Comparison of ENCODE assay signal across 17 cellular contexts in genomic region chr10:113244750-113245149, GRCh38.
DNase-seq lines count a peak whose midpoint lies in the region; ATAC-seq and TF ChIP-seq lines count a peak whose summit lies in the region.
"Had no signal": no experiment of that assay in that cellular context is flagged by ENCODE, and none has a peak within 500 bp of the region (broad histone marks: within the 10 kb centered on the region; RNA-seq: fewer than 3 reads in every experiment).

No MANE protein-coding gene starts in this region.

- H3K9me1 ChIP-seq in IMR-90 (ENCODE audit: insufficient read depth, low read length): no peaks in the 10 kb centered on the region

- no peaks in the 10 kb centered on the region for H3K4me1 Mint-ChIP-seq in natural killer cell treated with Interleukin-12 subunit alpha and Interleukin-12 subunit beta and Interleukin-15 and Interleukin-18, amount 100 ng/mL, for 72 hours (ENCODE audit: low read depth in 2 of 2)
- H3K4me1 Mint-ChIP-seq in natural killer cell: peaks cover 0 to 12% of the 10 kb centered on the region in 2 donors
- no peaks in the 10 kb centered on the region for H3K4me1 Mint-ChIP-seq in stimulated activated memory B cell treated with anti-CD40 and anti-IgM and Interleukin-4, amounts not matched to agents 10 μg/mL and 1 μg/mL and 100 μg/mL, for 72 hours
- H3K4me1 Mint-ChIP-seq: B cell had no signal

- CTCF ChIA-PET in IMR-90 (lab: Yijun Ruan, JAX): no interaction called here

- dilution Hi-C loops in IMR-90 (cut with HindIII; ENCODE audit: low sequenced_read_pairs, unreplicated experiment): no loop called here

- H2BK5ac ChIP-seq in IMR-90 (ENCODE audit: low read depth, low read length, poor library complexity, severe bottlenecking): no peak overlapping the region
- H2BK5ac ChIP-seq in neuronal stem cell (ENCODE audit: low read length): no peak overlapping the region

- intact Hi-C loops in natural killer cell (cut with micrococcal nuclease) (no loop called here), IMR-90 (cut with micrococcal nuclease) (no loop called here)

- no peak overlapping the region for H4K5ac ChIP-seq in IMR-90 (ENCODE audit: low read depth, low read length)

- H2BK15ac ChIP-seq in IMR-90 (ENCODE audit: low read depth, low read length) (no peak overlapping the region), neuronal stem cell (ENCODE audit: low read length) (no peak overlapping the region)

- peak overlapping the region; percentile 78 for H3K4me2 ChIP-seq in BLaER1
- no peak overlapping the region for H3K4me2 ChIP-seq in IMR-90 (ENCODE audit: low read depth, low read length)
- H3K4me2 ChIP-seq in neuronal stem cell (ENCODE audit: insufficient read depth, low read length, poor library complexity, severe bottlenecking): no peak overlapping the region

- H3K9me3 ChIP-seq in BLaER1: no peaks in the 10 kb centered on the region; the same call in 1 of the 2 replicates
- H3K9me3 ChIP-seq in IMR-90 (ENCODE audit: control insufficient read depth, insufficient read depth, low read length): no peaks in the 10 kb centered on the region
- H3K9me3 ChIP-seq in neuronal stem cell (replicated peaks in 1 of 2; ENCODE audit: control insufficient read depth in 2 of 2, insufficient read depth in 1 of 2, low read depth in 1 of 2, low read length in 2 of 2): peaks cover 0 to 3% of the 10 kb centered on the region in 2 donors
- H3K9me3 ChIP-seq: Caco-2 had no signal

- H4K20me1 ChIP-seq in BLaER1 (no peaks in the 10 kb centered on the region), IMR-90 (ENCODE audit: insufficient read depth, low read length) (no peaks in the 10 kb centered on the region)

- no peaks in the 10 kb centered on the region for H3K9me3 Mint-ChIP-seq in natural killer cell treated with Interleukin-12 subunit alpha and Interleukin-12 subunit beta and Interleukin-15 and Interleukin-18, amount 100 ng/mL, for 72 hours
- no peaks in the 10 kb centered on the region for H3K9me3 Mint-ChIP-seq in natural killer cell
- no peaks in the 10 kb centered on the region for H3K9me3 Mint-ChIP-seq in stimulated activated memory B cell treated with anti-CD40 and anti-IgM and Interleukin-4, amounts not matched to agents 10 μg/mL and 1 μg/mL and 100 μg/mL, for 72 hours
- H3K9me3 Mint-ChIP-seq: CD4-positive, alpha-beta T cell; CD8-positive, alpha-beta T cell had no signal

- no peak overlapping the region for H2BK12ac ChIP-seq in neuronal stem cell (ENCODE audit: low read length)

- 61% methylated on average over 3 of the region's 5 CpGs; no CpG with 5 or more reads in 1 of the 2 experiments for WGBS in IMR-90 (ENCODE audit: extremely low coverage in 2 of 2, insufficient read length in 1 of 2), 2 experiments
- no CpG with 5 or more reads among the region's 5 CpGs for WGBS in neuronal stem cell (ENCODE audit: extremely low coverage in 2 of 2, insufficient read length in 2 of 2, insufficient replicate concordance in 1 of 2), 2 donors

- H3K27ac ChIP-seq in BLaER1: peak overlapping the region; percentile 79
- no peak overlapping the region for H3K27ac ChIP-seq in IMR-90 (ENCODE audit: insufficient read depth, low read length)
- no peak overlapping the region for H3K27ac ChIP-seq in neuronal stem cell (replicated peaks; ENCODE audit: low read length)
- H3K27ac ChIP-seq: C4-2B had no signal

- H2BK120ac ChIP-seq in IMR-90 (ENCODE audit: low read depth, low read length): no peak overlapping the region
- no peak overlapping the region for H2BK120ac ChIP-seq in neuronal stem cell (ENCODE audit: low read depth, low read length)

- H2AK9ac ChIP-seq in IMR-90 (replicated peaks; ENCODE audit: low read depth, low read length, poor library complexity): no peak overlapping the region

- in situ Hi-C loops in IMR-90 (cut with MboI; ENCODE audit: low sequenced_read_pairs): no loop called here

- no peak overlapping the region for H3K27ac Mint-ChIP-seq in natural killer cell treated with Interleukin-12 subunit alpha and Interleukin-12 subunit beta and Interleukin-15 and Interleukin-18, amount 100 ng/mL, for 72 hours
- no peak overlapping the region for H3K27ac Mint-ChIP-seq in natural killer cell
- no peak overlapping the region for H3K27ac Mint-ChIP-seq in stimulated activated memory B cell treated with anti-CD40 and anti-IgM and Interleukin-4, amounts not matched to agents 10 μg/mL and 1 μg/mL and 100 μg/mL, for 72 hours
- H3K27ac Mint-ChIP-seq: B cell; CD4-positive, alpha-beta T cell; CD8-positive, alpha-beta T cell had no signal

- ATAC-seq in natural killer cell treated with Interleukin-12 subunit alpha and Interleukin-12 subunit beta and Interleukin-15 and Interleukin-18, amount 100 ng/mL, for 72 hours: no peak
- ATAC-seq in natural killer cell: no peak
- ATAC-seq in IMR-90 (ENCODE audit: low read depth): no peak
- no peak for ATAC-seq in stimulated activated memory B cell treated with anti-CD40 and anti-IgM and Interleukin-4, amounts not matched to agents 10 μg/mL and 1 μg/mL and 100 μg/mL, for 72 hours
- ATAC-seq: CD8-positive, alpha-beta T cell had no signal

- no peaks in the 10 kb centered on the region for H3K36me3 Mint-ChIP-seq in natural killer cell treated with Interleukin-12 subunit alpha and Interleukin-12 subunit beta and Interleukin-15 and Interleukin-18, amount 100 ng/mL, for 72 hours
- H3K36me3 Mint-ChIP-seq in natural killer cell: no peaks in the 10 kb centered on the region
- no peaks in the 10 kb centered on the region for H3K36me3 Mint-ChIP-seq in stimulated activated memory B cell treated with anti-CD40 and anti-IgM and Interleukin-4, amounts not matched to agents 10 μg/mL and 1 μg/mL and 100 μg/mL, for 72 hours
- H3K36me3 Mint-ChIP-seq: CD8-positive, alpha-beta T cell had no signal

- H3K4me3 ChIP-seq in BLaER1 (no peak overlapping the region), IMR-90 (ENCODE audit: insufficient read depth, low read depth, low read length) (no peak overlapping the region), neuronal stem cell (ENCODE audit: low read length in 2 of 2) (no peak overlapping the region)

- H3K4ac ChIP-seq in IMR-90 (ENCODE audit: low read depth, low read length): no peak overlapping the region
- H3K4ac ChIP-seq in neuronal stem cell (ENCODE audit: low read length): no peak overlapping the region

- H2AFZ ChIP-seq in IMR-90 (replicated peaks; ENCODE audit: low read length, poor library complexity): no peak overlapping the region
- no peak overlapping the region for H2AFZ ChIP-seq in neuronal stem cell (ENCODE audit: low read length)

- TF ChIP-seq POLR2A in IMR-90 (IDR thresholded peaks at IDR 0.05; ENCODE audit: low read depth, low read length): no peak

- no peak overlapping the region for H2BK20ac ChIP-seq in IMR-90 (ENCODE audit: low read depth, low read length)

- H3K14ac ChIP-seq in IMR-90 (replicated peaks; ENCODE audit: low read depth, low read length) (no peak overlapping the region), neuronal stem cell (ENCODE audit: low read length) (no peak overlapping the region)

- POLR2A ChIA-PET in IMR-90 (lab: Charles Lee; ENCODE audit: unreplicated experiment): no interaction called here

- H3K27me3 Mint-ChIP-seq in natural killer cell treated with Interleukin-12 subunit alpha and Interleukin-12 subunit beta and Interleukin-15 and Interleukin-18, amount 100 ng/mL, for 72 hours: peaks cover 20 to 36% of the 10 kb centered on the region in 2 donors
- peaks cover 10 to 38% of the 10 kb centered on the region in 2 donors for H3K27me3 Mint-ChIP-seq in natural killer cell (ENCODE audit: low read depth in 2 of 2)
- H3K27me3 Mint-ChIP-seq in stimulated activated memory B cell treated with anti-CD40 and anti-IgM and Interleukin-4, amounts not matched to agents 10 μg/mL and 1 μg/mL and 100 μg/mL, for 72 hours: peaks cover 36% of the 10 kb centered on the region

- no peak overlapping the region for H3K18ac ChIP-seq in IMR-90 (ENCODE audit: low read depth, low read length)
- no peak overlapping the region for H3K18ac ChIP-seq in neuronal stem cell (ENCODE audit: low read length)

- no peaks in the 10 kb centered on the region for H3K79me1 ChIP-seq in IMR-90 (ENCODE audit: low read depth in 1 of 2, low read length in 2 of 2)
- no peaks in the 10 kb centered on the region for H3K79me1 ChIP-seq in neuronal stem cell (ENCODE audit: low read depth, low read length)

- no peak overlapping the region for H2AK5ac ChIP-seq in IMR-90 (ENCODE audit: low read depth, low read length)
- no peak overlapping the region for H2AK5ac ChIP-seq in neuronal stem cell (ENCODE audit: low read depth, low read length)

- TF ChIP-seq CTCF in natural killer cell (IDR thresholded peaks at IDR 0.05) (no peak), IMR-90 (conservative IDR thresholded peaks at IDR 0.05; ENCODE audit: low read depth, low read length) (no peak)

- no peak overlapping the region for H3K9ac ChIP-seq in BLaER1
- H3K9ac ChIP-seq in IMR-90 (ENCODE audit: low read depth, low read length): no peak overlapping the region
- no peak overlapping the region for H3K9ac ChIP-seq in neuronal stem cell (ENCODE audit: low read depth, low read length, poor library complexity)

- H4K8ac ChIP-seq in IMR-90 (ENCODE audit: low read depth in 2 of 2, low read length in 2 of 2): no peak overlapping the region
- no peak overlapping the region for H4K8ac ChIP-seq in neuronal stem cell (ENCODE audit: low read depth, low read length)

- H3K23ac ChIP-seq in IMR-90 (ENCODE audit: low read depth, low read length) (no peak overlapping the region), neuronal stem cell (ENCODE audit: low read depth, low read length, poor library complexity) (no peak overlapping the region)

- no TSS peak for BruUV-seq in IMR-90 (replicated peaks; lab: Mats Ljungman, UMichigan)

- H3K27me3 ChIP-seq in BLaER1 (no peaks in the 10 kb centered on the region), IMR-90 (ENCODE audit: control insufficient read depth, insufficient read depth, low read length) (peaks cover 23% of the 10 kb centered on the region), neuronal stem cell (ENCODE audit: control insufficient read depth in 3 of 3, insufficient read depth in 3 of 3, low read depth in 1 of 3, low read length in 3 of 3) (peaks cover 0 to 25% (median 0%) of the 10 kb centered on the region in 3 experiments)

- TF ChIP-seq RAD21 in IMR-90 (IDR thresholded peaks at IDR 0.05; ENCODE audit: low read length): no peak

- DNase-seq in natural killer cell treated with Interleukin-12 subunit alpha and Interleukin-12 subunit beta and Interleukin-15 and Interleukin-18, amount 100 ng/mL, for 72 hours (ENCODE audit: low spot score): peak; percentile 18
- DNase-seq in natural killer cell: no peak
- DNase-seq in IMR-90: no peak
- no peak for DNase-seq in neuronal stem cell (ENCODE audit: low spot score)
- DNase-seq in NCI-H1694 (lab: John Stamatoyannopoulos, UW): no peak
- DNase-seq: 8988T; AML-193; Caco-2; Calu3; CD4-positive, alpha-beta T cell; CD8-positive, alpha-beta T cell; DMS79 treated with DMSO at 0.1 percent for 48 hours; GF-D8 had no signal

- H3K4me1 ChIP-seq in BLaER1 (peaks cover 56% of the 10 kb centered on the region), IMR-90 (ENCODE audit: control insufficient read depth, insufficient read depth, low read length) (no peaks in the 10 kb centered on the region), neuronal stem cell (ENCODE audit: control insufficient read depth in 2 of 2, insufficient read depth in 1 of 2, low read depth in 1 of 2, low read length in 2 of 2) (no peaks in the 10 kb centered on the region)
- H3K4me1 ChIP-seq: Caco-2 had no signal

- H3K36me3 ChIP-seq in BLaER1: no peaks in the 10 kb centered on the region
- no peaks in the 10 kb centered on the region for H3K36me3 ChIP-seq in IMR-90 (ENCODE audit: control insufficient read depth, insufficient read depth, low read length)
- H3K36me3 ChIP-seq in neuronal stem cell (replicated peaks in 1 of 2; ENCODE audit: control insufficient read depth in 2 of 2, insufficient read depth in 2 of 2, low read length in 2 of 2): no peaks in the 10 kb centered on the region

- no peak overlapping the region for H3K4me3 Mint-ChIP-seq in natural killer cell treated with Interleukin-12 subunit alpha and Interleukin-12 subunit beta and Interleukin-15 and Interleukin-18, amount 100 ng/mL, for 72 hours
- H3K4me3 Mint-ChIP-seq in natural killer cell: no peak overlapping the region
- H3K4me3 Mint-ChIP-seq in stimulated activated memory B cell treated with anti-CD40 and anti-IgM and Interleukin-4, amounts not matched to agents 10 μg/mL and 1 μg/mL and 100 μg/mL, for 72 hours: no peak overlapping the region
- H3K4me3 Mint-ChIP-seq: B cell; CD4-positive, alpha-beta T cell; CD8-positive, alpha-beta T cell had no signal

- H3K56ac ChIP-seq in IMR-90 (ENCODE audit: extremely low read depth, insufficient read depth, low read length): no peak overlapping the region

- H4K91ac ChIP-seq in IMR-90 (ENCODE audit: insufficient read depth, low read depth, low read length) (no peak overlapping the region), neuronal stem cell (ENCODE audit: low read depth, low read length, poor library complexity) (no peak overlapping the region)
